Comparison of ENCODE assay signal across 8 cellular contexts in genomic region chr4:140743194-140743931, GRCh38. TPM values are rescaled to one million over a fixed set of nuclear protein-coding genes. Genes with fewer than 3 reads are reported as not detected.
DNase-seq lines count a peak whose midpoint lies in the region; ATAC-seq and TF ChIP-seq lines count a peak whose summit lies in the region.

No MANE protein-coding gene starts in this region.

- H3K36me3 ChIP-seq in SJCRH30 (no peaks in the 10 kb centered on the region), kidney epithelial cell (ENCODE audit: control insufficient read depth, insufficient read depth, low read length) (no peaks in the 10 kb centered on the region)

- TF ChIP-seq CTCF in kidney epithelial cell (IDR thresholded peaks at IDR 0.05; ENCODE audit: insufficient read depth, low read length, poor library complexity, severe bottlenecking) = peak; percentile 35

- peak overlapping the region; percentile 96 for H3K27ac ChIP-seq in SJCRH30

- 0 out of 2 replicates have a peak, but pooled peaks cover 5% of the 10 kb centered on the region for H3K9me3 ChIP-seq in SJCRH30 (replicated peaks)

- H3K4me1 ChIP-seq in SJCRH30 = peaks cover 41% of the 10 kb centered on the region

- H3K27me3 ChIP-seq in SJCRH30 (no peaks in the 10 kb centered on the region), kidney epithelial cell (ENCODE audit: control insufficient read depth, insufficient read depth, low read length) (no peaks in the 10 kb centered on the region)

- ATAC-seq in GM18873 (IDR thresholded peaks at IDR 0.05; ENCODE audit: low FRiP score, unreplicated experiment) = peak; percentile 55
- peak; percentile 59 for ATAC-seq in HG03039 (IDR thresholded peaks at IDR 0.05; ENCODE audit: unreplicated experiment)

- H3K4me3 ChIP-seq in SJCRH30 (no peak overlapping the region), kidney epithelial cell (ENCODE audit: low read depth, low read length) (no peak overlapping the region)

- DNase-seq in AG08395 (ENCODE audit: low spot score) = peak; percentile 44
- DNase-seq in SJCRH30 = peak; percentile 85 to 93
- no peak for DNase-seq in kidney epithelial cell (ENCODE audit: low read depth)
- no peak for DNase-seq in NCI-H446 treated with DMSO at 0.1 percent for 48 hours (lab: John Stamatoyannopoulos, UW)
- no peak for DNase-seq in SKM-1 (lab: John Stamatoyannopoulos, UW; ENCODE audit: unreplicated experiment)
- DNase-seq in DMS79 treated with DMSO at 0.1 percent for 48 hours (lab: John Stamatoyannopoulos, UW) = no peak

RNA-seq across cellular contexts. Expression of gene TBC1D9, which starts 12.8 kb away (rescaled TPM):
- 27.3 and 29.0 TPM in 2 replicates for total RNA-seq in SJCRH30 (2014; rRNA removed; shearing (Covaris generic))
- 34.6 and 38.5 TPM in 2 replicates for total RNA-seq in kidney epithelial cell

Comparison
In these comparisons a context has a peak if more than half of its experiments do, and no peak if none do; other contexts are left out.
1. DNase-seq: peak in AG08395 (single experiment) and SJCRH30 (2 of 2); none in kidney epithelial cell (single experiment), NCI-H446 treated with DMSO at 0.1 percent for 48 hours (single experiment), SKM-1 (single experiment) and DMS79 treated with DMSO at 0.1 percent for 48 hours (single experiment).